In genomic region chr20:31723282-31724078, GRCh38 we compare ENCODE assay signal across 1 cellular context.
TF ChIP-seq lines count a peak whose summit lies in the region.

No MANE protein-coding gene starts in this region.

TF ChIP-seq in SK-N-SH, 30 proteins besides CTCF, POLR2A, EP300 and RAD21 (continued from another document):
- TF ChIP-seq, protein P1, sequence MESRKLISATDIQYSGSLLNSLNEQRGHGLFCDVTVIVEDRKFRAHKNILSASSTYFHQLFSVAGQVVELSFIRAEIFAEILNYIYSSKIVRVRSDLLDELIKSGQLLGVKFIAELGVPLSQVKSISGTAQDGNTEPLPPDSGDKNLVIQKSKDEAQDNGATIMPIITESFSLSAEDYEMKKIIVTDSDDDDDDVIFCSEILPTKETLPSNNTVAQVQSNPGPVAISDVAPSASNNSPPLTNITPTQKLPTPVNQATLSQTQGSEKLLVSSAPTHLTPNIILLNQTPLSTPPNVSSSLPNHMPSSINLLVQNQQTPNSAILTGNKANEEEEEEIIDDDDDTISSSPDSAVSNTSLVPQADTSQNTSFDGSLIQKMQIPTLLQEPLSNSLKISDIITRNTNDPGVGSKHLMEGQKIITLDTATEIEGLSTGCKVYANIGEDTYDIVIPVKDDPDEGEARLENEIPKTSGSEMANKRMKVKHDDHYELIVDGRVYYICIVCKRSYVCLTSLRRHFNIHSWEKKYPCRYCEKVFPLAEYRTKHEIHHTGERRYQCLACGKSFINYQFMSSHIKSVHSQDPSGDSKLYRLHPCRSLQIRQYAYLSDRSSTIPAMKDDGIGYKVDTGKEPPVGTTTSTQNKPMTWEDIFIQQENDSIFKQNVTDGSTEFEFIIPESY (IDR thresholded peaks at IDR 0.05; ENCODE audit: borderline replicate concordance, low read depth): no peak
- TF ChIP-seq YY1 (IDR thresholded peaks at IDR 0.05; ENCODE audit: low read depth) (peak; percentile 76), RCOR1 (IDR thresholded peaks at IDR 0.05; ENCODE audit: low read length) (0 out of 2 replicates have a peak, but pooled peaks have one; percentile 15), IRF3 (IDR thresholded peaks at IDR 0.05; ENCODE audit: low read depth, low read length) (peak; percentile 79), FOSL2 (IDR thresholded peaks at IDR 0.05; ENCODE audit: borderline replicate concordance, low read depth) (no peak), FOXM1 (IDR thresholded peaks at IDR 0.05; ENCODE audit: low read depth) (no peak; the same call in 1 of the 2 replicates), MXI1 (IDR thresholded peaks at IDR 0.05; ENCODE audit: low read depth, low read length) (peak; percentile 75), GATA2 (CRISPR knock-in tag; IDR thresholded peaks at IDR 0.05) (no peak), TEAD4 (IDR thresholded peaks at IDR 0.05; ENCODE audit: borderline replicate concordance, insufficient read depth) (no peak), ELF1 (IDR thresholded peaks at IDR 0.05) (peak; percentile 62; the same call in 1 of the 2 replicates), TAF1 (IDR thresholded peaks at IDR 0.05; ENCODE audit: borderline replicate concordance, low read depth, low read length) (peak; percentile 45; the same call in 1 of the 2 replicates), POLR2AphosphoS5 (IDR thresholded peaks at IDR 0.05; ENCODE audit: low read depth, low read length) (no peak; the same call in 1 of the 2 replicates), SMC3 (IDR thresholded peaks at IDR 0.05; ENCODE audit: low read depth, low read length) (peak; percentile 91)
- TF ChIP-seq, protein P2, sequence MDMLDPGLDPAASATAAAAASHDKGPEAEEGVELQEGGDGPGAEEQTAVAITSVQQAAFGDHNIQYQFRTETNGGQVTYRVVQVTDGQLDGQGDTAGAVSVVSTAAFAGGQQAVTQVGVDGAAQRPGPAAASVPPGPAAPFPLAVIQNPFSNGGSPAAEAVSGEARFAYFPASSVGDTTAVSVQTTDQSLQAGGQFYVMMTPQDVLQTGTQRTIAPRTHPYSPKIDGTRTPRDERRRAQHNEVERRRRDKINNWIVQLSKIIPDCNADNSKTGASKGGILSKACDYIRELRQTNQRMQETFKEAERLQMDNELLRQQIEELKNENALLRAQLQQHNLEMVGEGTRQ (IDR thresholded peaks at IDR 0.05; ENCODE audit: borderline replicate concordance, low read depth, low read length): no peak
